In the genomic region with DNA sequence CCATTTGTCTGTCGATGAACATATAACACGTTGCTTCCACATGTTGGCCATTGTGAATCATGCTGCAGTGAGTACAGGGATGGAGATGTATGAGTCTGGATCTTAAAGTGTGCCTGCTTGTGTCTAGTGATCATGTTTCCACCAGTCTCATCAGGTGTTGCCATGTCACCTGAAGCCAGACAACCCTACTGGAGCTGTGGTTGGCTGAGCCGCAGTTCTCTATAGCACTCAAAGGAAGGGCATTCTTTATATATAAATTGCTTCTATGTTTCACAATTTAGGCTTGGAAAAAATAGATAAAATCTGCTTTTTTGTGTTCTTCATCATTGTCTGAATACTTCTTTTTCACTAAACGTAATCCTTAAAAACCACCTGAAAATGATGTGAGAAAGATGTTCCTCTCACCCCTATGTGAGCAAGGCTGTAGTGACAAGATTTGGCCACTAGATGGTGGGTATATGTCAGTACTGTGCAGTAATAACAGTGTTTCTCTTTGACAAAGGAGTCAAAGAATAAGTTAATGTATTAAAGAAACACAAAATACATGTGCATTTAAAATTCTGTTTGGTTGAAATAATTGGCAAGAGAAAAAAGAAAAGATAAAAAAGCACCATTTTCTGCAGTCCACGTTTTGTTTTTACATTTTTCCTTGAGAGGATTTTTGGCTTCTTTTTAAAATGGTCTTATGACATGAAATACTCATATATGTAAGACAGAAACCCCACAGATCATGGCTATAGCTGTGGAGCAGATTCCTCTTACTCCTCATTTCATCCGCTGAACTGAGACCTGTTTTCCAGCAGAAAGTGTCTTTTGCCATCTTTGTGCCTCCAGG, we compare ENCODE assay signal across 8 cellular contexts.
A peak's percentile ranks its signal among the peaks of the same experiment; 100 is the strongest.
DNase-seq lines count a peak whose midpoint lies in the region; ATAC-seq and TF ChIP-seq lines count a peak whose summit lies in the region.

No MANE protein-coding gene starts in this region.

- no peaks in the 10 kb centered on the region for H3K79me2 ChIP-seq in neural cell (replicated peaks; ENCODE audit: insufficient read depth, low read length)

- H3K4me2 ChIP-seq in neural cell (ENCODE audit: low read length), result no peak overlapping the region

- no peaks in the 10 kb centered on the region for H3F3A ChIP-seq in neural cell (ENCODE audit: insufficient read depth, low read length, poor library complexity, severe bottlenecking)

- no peaks in the 10 kb centered on the region for H3K4me1 ChIP-seq in tibial artery

- H3K27ac ChIP-seq in neural cell (ENCODE audit: low read length), result no peak overlapping the region
- H3K27ac ChIP-seq in tibial artery, result no peak overlapping the region

- H3K9me3 ChIP-seq in neural cell (ENCODE audit: low read length), result no peaks in the 10 kb centered on the region
- no peaks in the 10 kb centered on the region for H3K9me3 ChIP-seq in tibial artery

- H3K4me3 Mint-ChIP-seq in CD14-positive monocyte, result no peak overlapping the region

- TF ChIP-seq CTCF in CD14-positive monocyte (IDR thresholded peaks at IDR 0.05) (peak; percentile 72), neural cell (IDR thresholded peaks at IDR 0.05; ENCODE audit: poor library complexity, severe bottlenecking) (peak; percentile 76), tibial artery (IDR thresholded peaks at IDR 0.05) (peak; percentile 82)

- ATAC-seq in GM18868 (IDR thresholded peaks at IDR 0.05; ENCODE audit: unreplicated experiment) (peak; percentile 95), HG03095 (IDR thresholded peaks at IDR 0.05; ENCODE audit: unreplicated experiment) (peak; percentile 86), esophagus mucosa (peak; percentile 68)

- peaks cover 0 to 4% (median 1%) of the 10 kb centered on the region in 3 donors for H3K27me3 Mint-ChIP-seq in CD14-positive monocyte (ENCODE audit: low read depth in 3 of 3)

- peaks cover 0 to 4% (median 2%) of the 10 kb centered on the region in 7 donors for H3K9me3 Mint-ChIP-seq in CD14-positive monocyte

- H3K4me3 ChIP-seq in neural cell (ENCODE audit: low read length), result no peak overlapping the region
- H3K4me3 ChIP-seq in tibial artery, result no peak overlapping the region

- H3K9me2 ChIP-seq in neural cell (ENCODE audit: insufficient read depth, low read length), result no peaks in the 10 kb centered on the region

- no peak overlapping the region for H2AFZ ChIP-seq in neural cell (ENCODE audit: low read depth, low read length)

- H3K4me1 Mint-ChIP-seq in CD14-positive monocyte, result no peaks in the 10 kb centered on the region

- H3K27ac Mint-ChIP-seq in CD14-positive monocyte, result no peak overlapping the region

- H4K20me1 ChIP-seq in neural cell (ENCODE audit: insufficient read depth), result no peaks in the 10 kb centered on the region

- no peaks in the 10 kb centered on the region for H3K36me3 ChIP-seq in neural cell (ENCODE audit: insufficient read depth, low read length)
- H3K36me3 ChIP-seq in tibial artery, result no peaks in the 10 kb centered on the region

- H3K36me3 Mint-ChIP-seq in CD14-positive monocyte, result no peaks in the 10 kb centered on the region

- intact Hi-C loops in CD14-positive monocyte (cut with micrococcal nuclease), result no loop called here
- intact Hi-C loops in tibial artery (cut with DNase I; ENCODE audit: low total_unique reads), result loop anchor here (10.0 kb wide), 1 partner anchor 583 kb away; no protein-coding TSS in a partner anchor

- TF ChIP-seq EP300 in neural cell (conservative IDR thresholded peaks at IDR 0.05; ENCODE audit: poor library complexity, severe bottlenecking), result no peak

- peak; percentile 81 for TF ChIP-seq RAD21 in neural cell (conservative IDR thresholded peaks at IDR 0.05)

- no peak overlapping the region for H3K9ac ChIP-seq in neural cell (ENCODE audit: low read length)

- DNase-seq in CD14-positive monocyte (ENCODE audit: low spot score) (no peak), NCI-H526 treated with DMSO at 0.1 percent for 48 hours (lab: John Stamatoyannopoulos, UW) (peak; percentile 17), tibial artery (peak in 1 of 2 donors; percentile 59)
- peak; percentile 30 to 36 for DNase-seq in activated CD8-positive, alpha-beta memory T cell treated with anti-CD3 and anti-CD28 coated beads for 1 hour (ENCODE audit: extremely low read depth in 1 of 2, low read depth in 1 of 2)

- H3K27me3 ChIP-seq in neural cell (ENCODE audit: insufficient read depth, low read depth, low read length) (no peaks in the 10 kb centered on the region), tibial artery (no peaks in the 10 kb centered on the region)

TF ChIP-seq in neural cell, 6 proteins besides CTCF, POLR2A, EP300 and RAD21:
- TF ChIP-seq SMC3 (conservative IDR thresholded peaks at IDR 0.05; ENCODE audit: poor library complexity) (peak; percentile 81), POLR2AphosphoS5 (IDR thresholded peaks at IDR 0.05) (no peak)
- TF ChIP-seq, protein P1, sequence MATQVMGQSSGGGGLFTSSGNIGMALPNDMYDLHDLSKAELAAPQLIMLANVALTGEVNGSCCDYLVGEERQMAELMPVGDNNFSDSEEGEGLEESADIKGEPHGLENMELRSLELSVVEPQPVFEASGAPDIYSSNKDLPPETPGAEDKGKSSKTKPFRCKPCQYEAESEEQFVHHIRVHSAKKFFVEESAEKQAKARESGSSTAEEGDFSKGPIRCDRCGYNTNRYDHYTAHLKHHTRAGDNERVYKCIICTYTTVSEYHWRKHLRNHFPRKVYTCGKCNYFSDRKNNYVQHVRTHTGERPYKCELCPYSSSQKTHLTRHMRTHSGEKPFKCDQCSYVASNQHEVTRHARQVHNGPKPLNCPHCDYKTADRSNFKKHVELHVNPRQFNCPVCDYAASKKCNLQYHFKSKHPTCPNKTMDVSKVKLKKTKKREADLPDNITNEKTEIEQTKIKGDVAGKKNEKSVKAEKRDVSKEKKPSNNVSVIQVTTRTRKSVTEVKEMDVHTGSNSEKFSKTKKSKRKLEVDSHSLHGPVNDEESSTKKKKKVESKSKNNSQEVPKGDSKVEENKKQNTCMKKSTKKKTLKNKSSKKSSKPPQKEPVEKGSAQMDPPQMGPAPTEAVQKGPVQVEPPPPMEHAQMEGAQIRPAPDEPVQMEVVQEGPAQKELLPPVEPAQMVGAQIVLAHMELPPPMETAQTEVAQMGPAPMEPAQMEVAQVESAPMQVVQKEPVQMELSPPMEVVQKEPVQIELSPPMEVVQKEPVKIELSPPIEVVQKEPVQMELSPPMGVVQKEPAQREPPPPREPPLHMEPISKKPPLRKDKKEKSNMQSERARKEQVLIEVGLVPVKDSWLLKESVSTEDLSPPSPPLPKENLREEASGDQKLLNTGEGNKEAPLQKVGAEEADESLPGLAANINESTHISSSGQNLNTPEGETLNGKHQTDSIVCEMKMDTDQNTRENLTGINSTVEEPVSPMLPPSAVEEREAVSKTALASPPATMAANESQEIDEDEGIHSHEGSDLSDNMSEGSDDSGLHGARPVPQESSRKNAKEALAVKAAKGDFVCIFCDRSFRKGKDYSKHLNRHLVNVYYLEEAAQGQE (IDR thresholded peaks at IDR 0.05; ENCODE audit: borderline replicate concordance), result no peak
